In the genomic region with DNA sequence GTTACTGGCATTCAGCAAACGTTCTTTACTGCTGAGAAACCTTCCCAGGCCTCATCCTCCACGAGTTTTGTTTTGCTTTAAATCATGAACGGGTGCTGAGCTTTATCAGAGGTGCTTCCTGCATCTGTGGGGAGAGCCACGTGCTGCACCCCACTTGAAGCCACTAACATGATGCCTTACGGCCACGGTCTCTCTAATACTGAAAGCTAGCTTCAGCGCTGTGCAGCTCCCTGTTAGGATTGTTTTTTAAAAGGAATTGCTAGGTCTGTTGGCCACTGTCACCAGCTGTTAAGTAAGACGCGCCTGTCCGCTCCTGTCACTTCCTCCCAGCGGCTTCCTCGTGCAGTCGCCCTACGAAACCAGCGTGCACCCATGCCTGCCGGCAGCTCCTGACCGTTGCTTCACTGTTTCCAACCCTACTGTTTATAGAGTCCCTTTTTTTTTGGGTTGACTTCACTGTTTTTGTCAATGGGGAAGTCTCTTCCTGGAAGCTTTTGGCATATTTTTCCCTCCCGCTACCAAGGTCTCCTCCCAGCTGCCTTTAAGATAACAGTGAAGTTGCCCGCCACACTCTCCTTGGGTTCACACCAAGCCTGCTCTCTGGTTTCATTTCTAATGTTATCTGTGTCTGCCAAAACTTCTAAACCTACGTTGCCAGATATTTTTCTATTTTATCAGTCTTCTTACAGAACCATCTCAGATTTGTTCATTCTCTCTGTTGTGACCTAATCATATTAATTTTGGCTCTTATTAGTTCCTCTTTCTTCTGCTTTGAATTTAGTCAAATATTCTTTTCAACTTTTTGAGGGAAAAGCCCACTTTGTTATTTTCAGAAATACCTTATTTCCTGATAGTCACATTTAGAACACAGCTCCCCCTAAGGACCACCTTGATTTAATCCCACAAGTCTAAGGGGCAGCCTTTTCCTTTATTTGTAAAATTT, we compare ENCODE assay signal across 9 cellular contexts. TPM values are rescaled to one million over a fixed set of nuclear protein-coding genes. Genes with fewer than 3 reads are reported as not detected.
DNase-seq lines count a peak whose midpoint lies in the region; ATAC-seq, FAIRE-seq and TF ChIP-seq lines count a peak whose summit lies in the region.
"Had no signal": no experiment of that assay in that cellular context is flagged by ENCODE, and none has a peak within 500 bp of the region (broad histone marks: within the 10 kb centered on the region; RNA-seq: fewer than 3 reads in every experiment).

No MANE protein-coding gene starts in this region.

- H3K4me1 Mint-ChIP-seq in central memory CD8-positive, alpha-beta T cell, result peaks cover 78% of the 10 kb centered on the region

- H3K9me3 ChIP-seq in trophoblast cell (ENCODE audit: insufficient read depth, low read depth, low read length), result peaks cover 2% of the 10 kb centered on the region
- H3K9me3 ChIP-seq in small intestine (ENCODE audit: control insufficient read depth, low read depth), result no peaks in the 10 kb centered on the region
- no peaks in the 10 kb centered on the region for H3K9me3 ChIP-seq in uterus

- peaks cover 47 to 52% of the 10 kb centered on the region in 2 experiments for H3K36me3 ChIP-seq in trophoblast cell (ENCODE audit: control insufficient read depth in 1 of 2, insufficient read depth in 2 of 2, low read length in 2 of 2)
- H3K36me3 ChIP-seq in small intestine (ENCODE audit: control insufficient read depth in 2 of 2, insufficient read depth in 2 of 2, low read length in 2 of 2), result no peaks in the 10 kb centered on the region
- no peaks in the 10 kb centered on the region for H3K36me3 ChIP-seq in uterus

- no peak overlapping the region for H3K4me3 ChIP-seq in trophoblast cell (ENCODE audit: low read depth, low read length)
- H3K4me3 ChIP-seq in small intestine (ENCODE audit: low read depth in 1 of 2, low read length in 2 of 2), result no peak overlapping the region
- H3K4me3 ChIP-seq in uterus, result no peak overlapping the region

- H3K36me3 Mint-ChIP-seq in central memory CD8-positive, alpha-beta T cell (ENCODE audit: insufficient read depth), result peaks cover 56% of the 10 kb centered on the region

- intact Hi-C loops in uterus (cut with DNase I; ENCODE audit: low total_unique reads), result no loop called here

- H3K23ac ChIP-seq in trophoblast cell (ENCODE audit: low read length), result no peak overlapping the region

- no peak overlapping the region for H3K14ac ChIP-seq in trophoblast cell (ENCODE audit: low read length)

- H4K12ac ChIP-seq in trophoblast cell (ENCODE audit: low read depth, low read length), result no peak overlapping the region

- H3K18ac ChIP-seq in trophoblast cell (ENCODE audit: low read length), result no peak overlapping the region

- no peaks in the 10 kb centered on the region for H3K79me1 ChIP-seq in trophoblast cell (ENCODE audit: low read length)

- H3K27ac Mint-ChIP-seq in central memory CD8-positive, alpha-beta T cell (ENCODE audit: low read depth), result peak overlapping the region; percentile 91

- peak overlapping the region; percentile 8 for H3K4ac ChIP-seq in trophoblast cell (ENCODE audit: low read depth, low read length)

- no peak overlapping the region for H2AK5ac ChIP-seq in trophoblast cell (ENCODE audit: low read length)

- H2BK5ac ChIP-seq in trophoblast cell (ENCODE audit: low read depth, low read length, poor library complexity), result no peak overlapping the region

- H3K4me3 Mint-ChIP-seq in central memory CD8-positive, alpha-beta T cell, result peak overlapping the region; percentile 66

- WGBS in trophoblast cell (ENCODE audit: extremely low coverage, insufficient coverage, insufficient read length), result no CpG with 5 or more reads among the region's 20 CpGs
- WGBS in small intestine, 3 donors, result 52 to 79% (median 69%) methylated on average over 20 of the region's 20 CpGs

- H3K27me3 ChIP-seq in trophoblast cell (ENCODE audit: insufficient read depth, low read length), result no peaks in the 10 kb centered on the region
- no peaks in the 10 kb centered on the region for H3K27me3 ChIP-seq in small intestine (ENCODE audit: control insufficient read depth in 2 of 2, insufficient read depth in 2 of 2, low read length in 2 of 2)
- H3K27me3 ChIP-seq in uterus, result no peaks in the 10 kb centered on the region

- ATAC-seq in GM19351 (IDR thresholded peaks at IDR 0.05; ENCODE audit: unreplicated experiment) (peak; percentile 28), HG03571 (IDR thresholded peaks at IDR 0.05; ENCODE audit: unreplicated experiment) (peak; percentile 27), GM18909 (IDR thresholded peaks at IDR 0.05; ENCODE audit: poor library complexity, unreplicated experiment) (no peak)
- peak; percentile 39 for ATAC-seq in central memory CD8-positive, alpha-beta T cell (replicated peaks; ENCODE audit: extremely low read depth, poor library complexity, severe bottlenecking)

- no peak overlapping the region for H2BK12ac ChIP-seq in trophoblast cell (ENCODE audit: low read length)

- H4K8ac ChIP-seq in trophoblast cell (ENCODE audit: low read depth, low read length), result no peak overlapping the region

- H3K27ac ChIP-seq in trophoblast cell (ENCODE audit: low read depth, low read length) (no peak overlapping the region), small intestine (ENCODE audit: low read depth in 1 of 2, low read length in 1 of 2) (peak overlapping the region in 1 of 2 donors; percentile 45), uterus (no peak overlapping the region)

- no peak overlapping the region for H3K4me2 ChIP-seq in trophoblast cell (ENCODE audit: low read length)

- H4K91ac ChIP-seq in trophoblast cell (ENCODE audit: low read depth, low read length), result no peak overlapping the region

- H2AFZ ChIP-seq in trophoblast cell (ENCODE audit: insufficient read depth, low read length, poor library complexity), result no peak overlapping the region

- FAIRE-seq in small intestine (lab: Jason Lieb, UNC), result no peak

- H3K4me1 ChIP-seq in trophoblast cell (ENCODE audit: control insufficient read depth in 1 of 2, insufficient read depth in 2 of 2, low read length in 2 of 2) (peaks cover 4 to 5% of the 10 kb centered on the region in 2 experiments), small intestine (ENCODE audit: control insufficient read depth in 2 of 2, insufficient read depth in 1 of 2, low read depth in 1 of 2, low read length in 1 of 2) (peaks cover 0 to 2% of the 10 kb centered on the region in 2 donors), uterus (peaks cover 0 to 6% of the 10 kb centered on the region in 2 donors)

- H3K9me3 Mint-ChIP-seq in central memory CD8-positive, alpha-beta T cell, result no peaks in the 10 kb centered on the region

- TF ChIP-seq CTCF in uterus (IDR thresholded peaks at IDR 0.05), result no peak

- no peak for TF ChIP-seq POLR2A in uterus (IDR thresholded peaks at IDR 0.05)

- no peaks in the 10 kb centered on the region for H3K27me3 Mint-ChIP-seq in central memory CD8-positive, alpha-beta T cell

- H3K9ac ChIP-seq in trophoblast cell (ENCODE audit: low read length), result no peak overlapping the region

- peaks cover 47% of the 10 kb centered on the region for H3K79me2 ChIP-seq in trophoblast cell (ENCODE audit: control insufficient read depth, insufficient read depth, low read length, poor library complexity)

- DNase-seq in central memory CD8-positive, alpha-beta T cell (ENCODE audit: low spot score in 2 of 2), result no peak
- DNase-seq in trophoblast cell (peak in 1 of 2 donors; percentile 47), germinal center (ENCODE audit: low spot score) (no peak), small intestine (no peak), uterus (no peak)

- H2BK120ac ChIP-seq in trophoblast cell (ENCODE audit: insufficient read depth, low read length, poor library complexity), result no peak overlapping the region

RNA-seq across cellular contexts. Expression of a gene that starts 20.2 kb away (rescaled TPM):
- 199 and 206 TPM in 2 replicates for polyA plus RNA-seq in trophoblast cell (2013)
- polyA plus RNA-seq in small intestine, result 10 to 100 TPM in 1 of 3 donors, 1 to 10 TPM in 2; 4.5 to 22.3 (median 5.1) TPM
- 10 to 100 TPM; 21.5 to 51.0 (median 40.0) TPM for total RNA-seq in uterus

RNA-seq across cellular contexts. Expression of a gene that starts 58.3 kb away (rescaled TPM):
- 0.11 TPM in 2 replicates for polyA plus RNA-seq in trophoblast cell (2013)
- polyA plus RNA-seq in small intestine, result under 1 TPM in 1 of 3 donors, not detected in 2; 0.30 TPM
- total RNA-seq in uterus, result under 1 TPM in 2 of 4 donors, not detected in 2; 0.07 to 0.15 TPM
- total RNA-seq: NCI-H460 had no signal
